In genomic region chr11:45927332-45927683, GRCh38 we compare ENCODE assay signal across 16 cellular contexts. TPM values are rescaled to one million over a fixed set of nuclear protein-coding genes. Genes with fewer than 3 reads are reported as not detected.
DNase-seq lines count a peak whose midpoint lies in the region; ATAC-seq, FAIRE-seq and TF ChIP-seq lines count a peak whose summit lies in the region.
"Had no signal": no experiment of that assay in that cellular context is flagged by ENCODE, and none has a peak within 500 bp of the region (broad histone marks: within the 10 kb centered on the region; RNA-seq: fewer than 3 reads in every experiment).

No MANE protein-coding gene starts in this region.

- H3K27ac ChIP-seq in RWPE2 (ENCODE audit: poor library complexity, severe bottlenecking) (peak overlapping the region; percentile 95), kidney (ENCODE audit: low read depth in 2 of 2, low read length in 2 of 2) (no peak overlapping the region)
- H3K27ac ChIP-seq: ovary had no signal

- DNase-seq in activated naive CD8-positive, alpha-beta T cell treated with anti-CD3 and anti-CD28 coated beads for 36 hours = no peak
- DNase-seq in RWPE2 (ENCODE audit: low spot score) (peak; percentile 48), kidney (peak; percentile 66), globus pallidus (ENCODE audit: low spot score) (no peak)
- no peak for DNase-seq in stimulated activated naive CD8-positive, alpha-beta T cell treated with anti-CD3 and anti-CD28 coated beads, Interleukin-15, amount 100 ng/mL, for 72 hours
- DNase-seq: activated effector memory CD4-positive, alpha-beta T cell treated with anti-CD3 and anti-CD28 coated beads, Interleukin-2, amount 50 U/mL, for 16 hours; cortex of kidney; midbrain; small intestine; stimulated activated naive CD4-positive, alpha-beta T cell treated with Interleukin-2 at 50 U/mL for 16 hours had no signal

- peaks cover 32% of the 10 kb centered on the region for H3K4me1 Mint-ChIP-seq in activated naive CD8-positive, alpha-beta T cell (ENCODE audit: low read depth)
- H3K4me1 Mint-ChIP-seq in activated naive CD8-positive, alpha-beta T cell treated with anti-CD3 and anti-CD28 coated beads for 36 hours = peaks cover 18% of the 10 kb centered on the region
- peaks cover 55% of the 10 kb centered on the region for H3K4me1 Mint-ChIP-seq in stimulated activated naive CD8-positive, alpha-beta T cell treated with anti-CD3 and anti-CD28 coated beads, Interleukin-15, amount 100 ng/mL, for 72 hours

- no peaks in the 10 kb centered on the region for H3K27me3 ChIP-seq in RWPE2 (ENCODE audit: insufficient read depth, poor library complexity, severe bottlenecking)
- H3K27me3 ChIP-seq: ovary had no signal

- H3K4me1 ChIP-seq in RWPE2 (ENCODE audit: insufficient read depth, poor library complexity, severe bottlenecking) = peaks cover 44% of the 10 kb centered on the region
- H3K4me1 ChIP-seq in kidney (ENCODE audit: control insufficient read depth in 1 of 2, insufficient read depth in 1 of 2, low read depth in 1 of 2, low read length in 2 of 2) = peaks cover 0 to 15% of the 10 kb centered on the region in 2 donors

- H3K36me3 Mint-ChIP-seq in activated naive CD8-positive, alpha-beta T cell = no peaks in the 10 kb centered on the region
- H3K36me3 Mint-ChIP-seq in activated naive CD8-positive, alpha-beta T cell treated with anti-CD3 and anti-CD28 coated beads for 36 hours = no peaks in the 10 kb centered on the region

- FAIRE-seq in kidney (lab: Jason Lieb, UNC) = no peak
- FAIRE-seq: astrocyte, keratinocyte, small intestine had no signal

- peak overlapping the region; percentile 82 for H3K27ac Mint-ChIP-seq in activated naive CD8-positive, alpha-beta T cell
- H3K27ac Mint-ChIP-seq in activated naive CD8-positive, alpha-beta T cell treated with anti-CD3 and anti-CD28 coated beads for 36 hours = no peak overlapping the region
- no peak overlapping the region for H3K27ac Mint-ChIP-seq in stimulated activated naive CD8-positive, alpha-beta T cell treated with anti-CD3 and anti-CD28 coated beads, Interleukin-15, amount 100 ng/mL, for 72 hours

- no peaks in the 10 kb centered on the region for H3K9me3 ChIP-seq in RWPE2 (ENCODE audit: severe bottlenecking)
- no peaks in the 10 kb centered on the region for H3K9me3 ChIP-seq in kidney (ENCODE audit: control insufficient read depth in 1 of 2, low read length in 2 of 2)
- H3K9me3 ChIP-seq: ovary had no signal

- ATAC-seq in RWPE2 (ENCODE audit: low read depth) = no peak
- ATAC-seq in stimulated activated naive CD8-positive, alpha-beta T cell treated with anti-CD3 and anti-CD28 coated beads, Interleukin-15, amount 100 ng/mL, for 72 hours = peak; percentile 33
- ATAC-seq in HG03108 (IDR thresholded peaks at IDR 0.05; ENCODE audit: unreplicated experiment) = no peak
- ATAC-seq in GM18502 (IDR thresholded peaks at IDR 0.05; ENCODE audit: poor library complexity, unreplicated experiment) = no peak

- intact Hi-C loops in kidney (cut with DNase I) = no loop called here

- no peaks in the 10 kb centered on the region for H3K27me3 Mint-ChIP-seq in activated naive CD8-positive, alpha-beta T cell
- peaks cover 4% of the 10 kb centered on the region for H3K27me3 Mint-ChIP-seq in activated naive CD8-positive, alpha-beta T cell treated with anti-CD3 and anti-CD28 coated beads for 36 hours
- H3K27me3 Mint-ChIP-seq in stimulated activated naive CD8-positive, alpha-beta T cell treated with anti-CD3 and anti-CD28 coated beads, Interleukin-15, amount 100 ng/mL, for 72 hours = peaks cover 19% of the 10 kb centered on the region

- H3K9me3 Mint-ChIP-seq in activated naive CD8-positive, alpha-beta T cell (ENCODE audit: low read depth) = no peaks in the 10 kb centered on the region
- H3K9me3 Mint-ChIP-seq in activated naive CD8-positive, alpha-beta T cell treated with anti-CD3 and anti-CD28 coated beads for 36 hours = no peaks in the 10 kb centered on the region
- no peaks in the 10 kb centered on the region for H3K9me3 Mint-ChIP-seq in stimulated activated naive CD8-positive, alpha-beta T cell treated with anti-CD3 and anti-CD28 coated beads, Interleukin-15, amount 100 ng/mL, for 72 hours

- H3K36me3 ChIP-seq in RWPE2 (ENCODE audit: low read depth) (peaks cover 33% of the 10 kb centered on the region), kidney (ENCODE audit: control insufficient read depth in 1 of 2, insufficient read depth in 2 of 2, low read length in 2 of 2) (peaks cover 0 to 5% of the 10 kb centered on the region in 2 donors)
- H3K36me3 ChIP-seq: ovary had no signal

- H3K4me3 Mint-ChIP-seq in activated naive CD8-positive, alpha-beta T cell = no peak overlapping the region
- no peak overlapping the region for H3K4me3 Mint-ChIP-seq in activated naive CD8-positive, alpha-beta T cell treated with anti-CD3 and anti-CD28 coated beads for 36 hours
- H3K4me3 Mint-ChIP-seq in stimulated activated naive CD8-positive, alpha-beta T cell treated with anti-CD3 and anti-CD28 coated beads, Interleukin-15, amount 100 ng/mL, for 72 hours = no peak overlapping the region

- TF ChIP-seq CTCF in RWPE2 (IDR thresholded peaks at IDR 0.05; ENCODE audit: poor library complexity, severe bottlenecking) (no peak), kidney (IDR thresholded peaks at IDR 0.05; ENCODE audit: borderline replicate concordance, extremely low read depth, insufficient read depth) (no peak)

- no peak overlapping the region for H3K9ac ChIP-seq in kidney (ENCODE audit: low read length in 2 of 2)

- no peak overlapping the region for H3K4me3 ChIP-seq in RWPE2 (ENCODE audit: severe bottlenecking)
- H3K4me3 ChIP-seq in kidney (ENCODE audit: low read length in 2 of 2) = no peak overlapping the region
- H3K4me3 ChIP-seq: ovary had no signal

RNA-seq across cellular contexts. Expression of gene LARGE2, which starts 4.9 kb away (rescaled TPM):
- total RNA-seq in activated naive CD8-positive, alpha-beta T cell treated with anti-CD3 and anti-CD28 coated beads for 36 hours = 1 to 10 TPM; 1.2 to 1.5 TPM
- 13.1 TPM for total RNA-seq in kidney
- 29.8 TPM for polyA plus RNA-seq in kidney (ENCODE audit: insufficient read depth, low read depth, low replicate concordance)

RNA-seq across cellular contexts. Expression of gene PEX16, which starts 9.6 kb away (rescaled TPM):
- total RNA-seq in activated naive CD8-positive, alpha-beta T cell treated with anti-CD3 and anti-CD28 coated beads for 36 hours = 10 to 100 TPM; 34.8 to 43.5 TPM
- total RNA-seq in kidney = 38.4 TPM
- polyA plus RNA-seq in kidney (ENCODE audit: insufficient read depth, low read depth, low replicate concordance) = 46.0 TPM

RNA-seq across cellular contexts. Expression of gene FREY1, which starts 20.2 kb away (rescaled TPM):
- under 1 TPM; 0.60 to 0.80 TPM for total RNA-seq in activated naive CD8-positive, alpha-beta T cell treated with anti-CD3 and anti-CD28 coated beads for 36 hours
- total RNA-seq in kidney = 1.0 TPM
- polyA plus RNA-seq in kidney (ENCODE audit: insufficient read depth, low read depth, low replicate concordance) = 0.99 TPM

RNA-seq across cellular contexts. Expression of gene MAPK8IP1, which starts 41.9 kb away (rescaled TPM):
- under 1 TPM; 0.54 to 0.56 TPM for total RNA-seq in activated naive CD8-positive, alpha-beta T cell treated with anti-CD3 and anti-CD28 coated beads for 36 hours
- total RNA-seq in kidney = 15.7 TPM
- polyA plus RNA-seq in kidney (ENCODE audit: insufficient read depth, low read depth, low replicate concordance) = 24.8 TPM

Comparison
In these comparisons a context has a peak if more than half of its experiments do, and no peak if none do; other contexts are left out.
1. DNase-seq: peak in RWPE2 (single experiment) and kidney (single experiment); none in activated naive CD8-positive, alpha-beta T cell treated with anti-CD3 and anti-CD28 coated beads for 36 hours (single experiment), stimulated activated naive CD8-positive, alpha-beta T cell treated with anti-CD3 and anti-CD28 coated beads, Interleukin-15, amount 100 ng/mL, for 72 hours (0 of 2) and globus pallidus (single experiment).